Comparison of ENCODE assay signal across 23 cellular contexts in genomic region chr11:57103899-57104605, GRCh38.
"Had no signal": no experiment of that assay in that cellular context is flagged by ENCODE, and none has a peak within 500 bp of the region (broad histone marks: within the 10 kb centered on the region; RNA-seq: fewer than 3 reads in every experiment).

No MANE protein-coding gene starts in this region.

- H3K9me3 ChIP-seq: SK-N-SH had no signal

- DNase-seq: KBM-7, MV-4-11, NCI-H1048, NCI-H1105, NCI-H1417, NCI-H1436 treated with DMSO at 0.1 percent for 48 hours, NCI-H1694, NCI-H187 treated with DMSO at 0.1 percent for 48 hours, NCI-H2029 treated with DMSO at 0.1 percent for 48 hours, NCI-H2171 treated with DMSO at 0.1 percent for 48 hours, NCI-H226, NCI-H446, NCI-H510A, NCI-H524 treated with DMSO at 0.1 percent for 48 hours, NCI-H69, NCI-H774, PC-3, SHP77, SK-N-SH, SW 1271, T-cell had no signal

- H3K27ac ChIP-seq: RWPE1 had no signal

- ATAC-seq: Panc1, PC-3, T-cell had no signal
